In the genomic region with DNA sequence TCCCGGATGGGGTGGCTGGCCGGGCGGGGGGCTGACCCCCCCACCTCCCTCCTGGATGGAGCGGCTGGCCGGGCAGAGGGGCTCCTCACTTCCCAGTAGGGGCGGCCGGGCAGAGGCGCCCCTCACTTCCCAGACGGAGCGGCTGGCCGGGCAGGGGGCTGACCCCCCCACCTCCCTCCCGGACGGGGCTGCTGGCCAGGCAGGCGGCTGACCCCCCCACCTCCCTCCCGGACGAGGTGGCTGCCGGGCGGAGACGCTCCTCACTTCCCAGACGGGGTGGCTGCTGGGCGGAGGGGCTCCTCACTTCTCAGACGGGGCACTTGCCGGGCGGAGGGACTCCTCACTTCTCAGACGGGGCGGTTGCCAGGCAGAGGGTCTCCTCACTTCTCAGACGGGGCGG, we compare ENCODE assay signal across 2 cellular contexts. TPM values are rescaled to one million over a fixed set of nuclear protein-coding genes. Genes with fewer than 3 reads are reported as not detected.
"Had no signal": no experiment of that assay in that cellular context is flagged by ENCODE, and none has a peak within 500 bp of the region (broad histone marks: within the 10 kb centered on the region; RNA-seq: fewer than 3 reads in every experiment).

No MANE protein-coding gene starts in this region.

RNA-seq across cellular contexts. Expression of a gene that starts 46.5 kb away (rescaled TPM):
- total RNA-seq: OCI-LY7, PC-9 had no signal
